27 cellular contexts compared by ENCODE assay signal in the genomic region with DNA sequence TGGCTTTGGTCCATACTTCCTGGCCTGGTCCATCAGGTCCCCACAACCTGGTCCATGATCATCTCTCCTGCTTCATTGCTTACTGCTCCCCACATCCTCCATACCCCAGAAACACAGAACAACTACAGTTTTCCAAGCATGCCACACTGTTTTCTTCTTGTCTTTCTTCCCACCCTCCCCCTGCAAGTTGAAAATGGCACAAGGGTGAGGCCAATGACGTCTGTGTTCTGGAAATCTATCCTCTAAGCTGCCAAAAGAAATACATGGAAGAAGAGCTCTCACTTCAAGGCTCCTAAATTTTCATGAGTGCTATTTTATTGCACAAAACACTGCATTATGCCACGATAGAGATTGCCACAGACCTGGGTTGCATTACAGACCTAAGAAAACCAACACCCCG.
DNase-seq lines count a peak whose midpoint lies in the region; ATAC-seq and TF ChIP-seq lines count a peak whose summit lies in the region.
"Had no signal": no experiment of that assay in that cellular context is flagged by ENCODE, and none has a peak within 500 bp of the region (broad histone marks: within the 10 kb centered on the region; RNA-seq: fewer than 3 reads in every experiment).

No MANE protein-coding gene starts in this region.

- intact Hi-C loops in MCF 10A (cut with micrococcal nuclease): no loop called here
- intact Hi-C loops in mammary epithelial cell (cut with micrococcal nuclease): no loop called here
- intact Hi-C loops in left ventricle myocardium superior (cut with micrococcal nuclease): no loop called here
- intact Hi-C loops in aorta (cut with DNase I): no loop called here

- H3K4me1 ChIP-seq in mammary epithelial cell (ENCODE audit: insufficient read depth, low read length) (no peaks in the 10 kb centered on the region), aorta (ENCODE audit: control insufficient read depth in 1 of 2, insufficient read depth in 2 of 2, low read length in 2 of 2) (no peaks in the 10 kb centered on the region)

- no peaks in the 10 kb centered on the region for H3K36me3 Mint-ChIP-seq in MCF 10A (ENCODE audit: insufficient read depth, unreplicated experiment)
- H3K36me3 Mint-ChIP-seq: activated naive CD4-positive, alpha-beta T cell treated with anti-CD3 and anti-CD28 coated beads, Interleukin-2, amount 50 U/mL, for 24 hours had no signal

- H3K27ac ChIP-seq in mammary epithelial cell (ENCODE audit: insufficient read depth, low read depth, low read length) (no peak overlapping the region), aorta (ENCODE audit: low read depth in 1 of 2, low read length in 2 of 2) (no peak overlapping the region)
- H3K27ac ChIP-seq: 22Rv1, SJCRH30 had no signal

- H3K4me1 Mint-ChIP-seq in MCF 10A (ENCODE audit: insufficient read depth, unreplicated experiment): peaks cover 21% of the 10 kb centered on the region
- H3K4me1 Mint-ChIP-seq: activated CD4-positive, alpha-beta T cell treated with anti-CD3 and anti-CD28 coated beads for 36 hours; activated naive CD4-positive, alpha-beta T cell treated with anti-CD3 and anti-CD28 coated beads, Interleukin-2, amount 50 U/mL, for 24 hours; central memory CD8-positive, alpha-beta T cell; nephron had no signal

- no peaks in the 10 kb centered on the region for H3K9me3 Mint-ChIP-seq in MCF 10A (ENCODE audit: unreplicated experiment)
- H3K9me3 Mint-ChIP-seq: activated CD8-positive, alpha-beta T cell treated with anti-CD3 and anti-CD28 coated beads for 36 hours; activated naive CD4-positive, alpha-beta T cell treated with anti-CD3 and anti-CD28 coated beads, Interleukin-2, amount 50 U/mL, for 24 hours; central memory CD8-positive, alpha-beta T cell had no signal

- no peak overlapping the region for H2AFZ ChIP-seq in mammary epithelial cell (ENCODE audit: low read depth, low read length)

- in situ Hi-C loops in mammary epithelial cell (cut with MboI; ENCODE audit: low sequenced_read_pairs in 2 of 2): no loop called here

- TF ChIP-seq CTCF in MCF 10A (IDR thresholded peaks at IDR 0.05; ENCODE audit: unreplicated experiment) (no peak), mammary epithelial cell (conservative IDR thresholded peaks at IDR 0.05 in 1 of 2, IDR thresholded peaks at IDR 0.05 in 1 of 2; ENCODE audit: extremely low read depth in 1 of 2, insufficient read depth in 1 of 2, low read depth in 1 of 2, low read length in 2 of 2) (no peak)

- H3K27me3 Mint-ChIP-seq in MCF 10A (ENCODE audit: insufficient read depth, unreplicated experiment): no peaks in the 10 kb centered on the region

- DNase-seq in MCF 10A (ENCODE audit: unreplicated experiment) (peak; percentile 54), mammary epithelial cell (no peak), left ventricle myocardium superior (no peak), stromal cell of bone marrow (ENCODE audit: low read depth) (peak; percentile 21), aorta (no peak), NK-92 (lab: John Stamatoyannopoulos, UW; ENCODE audit: unreplicated experiment) (no peak), mucosa of gallbladder (ENCODE audit: low spot score) (no peak), NCI-H69 (lab: John Stamatoyannopoulos, UW) (no peak)
- DNase-seq: activated CD4-positive, alpha-beta T cell treated with anti-CD3 and anti-CD28 coated beads for 36 hours; activated CD8-positive, alpha-beta memory T cell treated with anti-CD3 and anti-CD28 coated beads, Interleukin-2, amount 50 U/mL, for 48 hours; activated CD8-positive, alpha-beta T cell treated with anti-CD3 and anti-CD28 coated beads for 36 hours; esophagus squamous epithelium; H9; hippocampal formation; left cardiac atrium; NCI-H1694; NCI-H446; NCI-H82; SJCRH30; small intestine; stimulated activated naive CD4-positive, alpha-beta T cell; SW 1271; T-helper 9 cell had no signal

- BruUV-seq in MCF 10A (replicated peaks; lab: Mats Ljungman, UMichigan) (no TSS peak), mammary epithelial cell (replicated peaks; lab: Mats Ljungman, UMichigan) (no TSS peak)

- H3K36me3 ChIP-seq in mammary epithelial cell (ENCODE audit: insufficient read depth, low read length): no peaks in the 10 kb centered on the region
- H3K36me3 ChIP-seq in aorta (ENCODE audit: control insufficient read depth in 1 of 2, insufficient read depth in 2 of 2, low read length in 1 of 2): no peaks in the 10 kb centered on the region
- H3K36me3 ChIP-seq: esophagus squamous epithelium, SJCRH30 had no signal

- no peaks in the 10 kb centered on the region for H3K9me3 ChIP-seq in mammary epithelial cell (replicated peaks; ENCODE audit: insufficient read depth, low read length)
- no peaks in the 10 kb centered on the region for H3K9me3 ChIP-seq in aorta (ENCODE audit: control insufficient read depth, low read length)
- H3K9me3 ChIP-seq: esophagus squamous epithelium had no signal

- H3K4me3 ChIP-seq in mammary epithelial cell (replicated peaks in 1 of 3; ENCODE audit: insufficient read depth in 1 of 3, low read depth in 2 of 3, low read length in 3 of 3) (no peak overlapping the region), aorta (ENCODE audit: low read length in 2 of 2) (no peak overlapping the region)
- H3K4me3 ChIP-seq: esophagus squamous epithelium, SJCRH30 had no signal

- CTCF ChIA-PET in MCF 10A (lab: Yijun Ruan, JAX) (interaction anchor here (0.8 kb wide), 1 partner anchor 11 kb away, joined by 4 read pairs; no protein-coding TSS in a partner anchor), mammary epithelial cell (lab: Charles Lee; ENCODE audit: low non-redundant PET) (no interaction called here)

- H3K9ac ChIP-seq in mammary epithelial cell (ENCODE audit: insufficient read depth, low read length): no peak overlapping the region

- ATAC-seq in left ventricle myocardium superior: peak; percentile 27
- peak; percentile 71 for ATAC-seq in aorta (ENCODE audit: low FRiP score)
- ATAC-seq: activated CD4-positive, alpha-beta T cell treated with anti-CD3 and anti-CD28 coated beads for 36 hours; activated CD8-positive, alpha-beta T cell treated with anti-CD3 and anti-CD28 coated beads for 36 hours had no signal

- POLR2A ChIA-PET in MCF 10A (lab: Yijun Ruan, JAX): no interaction called here

- H3K27me3 ChIP-seq in mammary epithelial cell (ENCODE audit: insufficient read depth, low read length) (no peaks in the 10 kb centered on the region), aorta (ENCODE audit: control insufficient read depth in 1 of 2, insufficient read depth in 2 of 2, low read length in 1 of 2) (no peaks in the 10 kb centered on the region)
- H3K27me3 ChIP-seq: esophagus squamous epithelium, SJCRH30 had no signal

- no peak overlapping the region for H3K27ac Mint-ChIP-seq in MCF 10A (ENCODE audit: low read depth, unreplicated experiment)
- H3K27ac Mint-ChIP-seq: activated CD4-positive, alpha-beta T cell treated with anti-CD3 and anti-CD28 coated beads for 36 hours; activated CD8-positive, alpha-beta T cell treated with anti-CD3 and anti-CD28 coated beads for 36 hours; activated naive CD4-positive, alpha-beta T cell treated with anti-CD3 and anti-CD28 coated beads, Interleukin-2, amount 50 U/mL, for 24 hours; H9; nephron had no signal

- H4K20me1 ChIP-seq in mammary epithelial cell (ENCODE audit: insufficient read depth, low read length): no peaks in the 10 kb centered on the region

- dilution Hi-C loops in mammary epithelial cell (cut with HindIII; ENCODE audit: low sequenced_read_pairs): no loop called here

- no peaks in the 10 kb centered on the region for H3K79me2 ChIP-seq in mammary epithelial cell (ENCODE audit: insufficient read depth, low read length)

- WGBS in mammary epithelial cell (ENCODE audit: low coverage, missing lambda C conversion rate): 54% methylated on average over 3 of the region's 3 CpGs
- WGBS in aorta, 2 donors: 49 to 59% methylated on average over 3 of the region's 3 CpGs

- H3K4me3 Mint-ChIP-seq in MCF 10A (ENCODE audit: unreplicated experiment): no peak overlapping the region
- H3K4me3 Mint-ChIP-seq: activated CD4-positive, alpha-beta T cell treated with anti-CD3 and anti-CD28 coated beads for 36 hours; activated CD8-positive, alpha-beta T cell treated with anti-CD3 and anti-CD28 coated beads for 36 hours; activated naive CD4-positive, alpha-beta T cell treated with anti-CD3 and anti-CD28 coated beads, Interleukin-2, amount 50 U/mL, for 24 hours; central memory CD8-positive, alpha-beta T cell; H9; nephron had no signal

- H3K4me2 ChIP-seq in mammary epithelial cell (ENCODE audit: insufficient read depth, low read depth, low read length): no peak overlapping the region

Comparison
In these comparisons a context has a peak if more than half of its experiments do, and no peak if none do; other contexts are left out.
1. DNase-seq: peak in MCF 10A (single experiment) and stromal cell of bone marrow (single experiment); none in mammary epithelial cell (single experiment), left ventricle myocardium superior (single experiment), aorta (0 of 2), NK-92 (single experiment), mucosa of gallbladder (single experiment) and NCI-H69 (single experiment).